ENCODE assay signal across 40 cellular contexts in genomic region chr20:8963330-8963729, GRCh38.
"Had no signal": no experiment of that assay in that cellular context is flagged by ENCODE, and none has a peak within 500 bp of the region (broad histone marks: within the 10 kb centered on the region; RNA-seq: fewer than 3 reads in every experiment).

No MANE protein-coding gene starts in this region.

- H3K27ac ChIP-seq: adrenal gland, ascending aorta, body of pancreas, brain microvascular endothelial cell, breast epithelium, cardiac muscle cell had no signal

- H3K36me3 Mint-ChIP-seq: activated naive CD4-positive, alpha-beta T cell treated with anti-CD3 and anti-CD28 coated beads, Interleukin-2, amount 10 ng/mL, durations not matched to agents 7 days and 5 days; activated naive CD4-positive, alpha-beta T cell treated with anti-CD3 and anti-CD28 coated beads, Interleukin-2, amount 50 U/mL, for 24 hours; activated naive CD8-positive, alpha-beta T cell; activated naive CD8-positive, alpha-beta T cell treated with anti-CD3 and anti-CD28 coated beads for 36 hours; activated naive CD8-positive, alpha-beta T cell treated with anti-CD3 and anti-CD28 coated beads, Interleukin-2, amount 10 ng/mL, durations not matched to agents 7 days and 5 days; brain had no signal

- H3K9me3 ChIP-seq: adrenal gland, ascending aorta, body of pancreas, breast epithelium had no signal

- H3K36me3 ChIP-seq: adrenal gland, ascending aorta, brain microvascular endothelial cell, breast epithelium, cardiac muscle cell had no signal

- H3K27ac Mint-ChIP-seq: activated naive CD4-positive, alpha-beta T cell treated with anti-CD3 and anti-CD28 coated beads for 36 hours; activated naive CD4-positive, alpha-beta T cell treated with anti-CD3 and anti-CD28 coated beads, Interleukin-2, amount 10 ng/mL, durations not matched to agents 7 days and 5 days; activated naive CD4-positive, alpha-beta T cell treated with anti-CD3 and anti-CD28 coated beads, Interleukin-2, amount 50 U/mL, for 24 hours; activated naive CD4-positive, alpha-beta T cell treated with anti-CD3 and anti-CD28 coated beads, Interleukin-2, amount 50 U/mL, for 72 hours; activated naive CD8-positive, alpha-beta T cell; activated naive CD8-positive, alpha-beta T cell treated with anti-CD3 and anti-CD28 coated beads for 36 hours; activated naive CD8-positive, alpha-beta T cell treated with anti-CD3 and anti-CD28 coated beads, Interleukin-2, amount 10 ng/mL, durations not matched to agents 7 days and 5 days; activated naive CD8-positive, alpha-beta T cell treated with anti-CD3 and anti-CD28 coated beads, Interleukin-2, amount 50 U/mL, for 24 hours; activated T-cell treated with anti-CD3 and anti-CD28 coated beads, Interleukin-2, amount 50 U/mL, for 24 hours; activated T-cell treated with anti-CD3 and anti-CD28 coated beads, Interleukin-2, amount 50 U/mL, for 72 hours; activated T-helper 1 cell treated with anti-CD3 and anti-CD28 coated beads, Interleukin-12 subunit alpha, Interleukin-12 subunit beta, Interleukin-2, Interleukin-4 antibody, amounts not matched to agents 30 ng/mL and 10 ng/mL and 1 ng/mL, durations not matched to agents 14 hours and 24 hours and 36 hours; activated T-helper 17 cell treated with anti-CD3 and anti-CD28 coated beads, Interleukin-2, amount 50 U/mL, for 72 hours; activated T-helper 2 cell treated with anti-CD3 and anti-CD28 coated beads, Interferon-gamma antibody, Interleukin-2, Interleukin-4, amounts not matched to agents 10 μg/mL and 5 μg/mL and 100 μg/mL, durations not matched to agents 14 hours and 24 hours and 36 hours; brain had no signal

- H3K27me3 ChIP-seq: adrenal gland, ascending aorta, body of pancreas, brain microvascular endothelial cell, breast epithelium, cardiac muscle cell had no signal

- FAIRE-seq: astrocyte, bronchial epithelial cell had no signal

- DNase-seq: activated effector memory CD4-positive, alpha-beta T cell treated with anti-CD3 and anti-CD28 coated beads, Interleukin-2, amount 50 U/mL, for 16 hours; activated effector memory CD4-positive, alpha-beta T cell treated with Interleukin-2 at 50 U/mL for 16 hours; activated gamma-delta T cell; activated gamma-delta T cell treated with Interleukin-2 at 50 U/mL for 16 hours; activated naive CD4-positive, alpha-beta T cell; activated naive CD4-positive, alpha-beta T cell treated with anti-CD3 and anti-CD28 coated beads for 36 hours; activated naive CD4-positive, alpha-beta T cell treated with anti-CD3 and anti-CD28 coated beads, Interleukin-2, amount 10 ng/mL, durations not matched to agents 7 days and 5 days; activated naive CD4-positive, alpha-beta T cell treated with anti-CD3 and anti-CD28 coated beads, Interleukin-2, amount 50 U/mL, for 16 hours; activated naive CD4-positive, alpha-beta T cell treated with Interleukin-2 at 50 U/mL for 16 hours; activated naive CD8-positive, alpha-beta T cell treated with anti-CD3 and anti-CD28 coated beads for 36 hours; activated naive CD8-positive, alpha-beta T cell treated with anti-CD3 and anti-CD28 coated beads, Interleukin-2, amount 10 ng/mL, durations not matched to agents 7 days and 5 days; activated naive CD8-positive, alpha-beta T cell treated with anti-CD3 and anti-CD28 coated beads, Interleukin-2, amount 50 U/mL, for 24 hours; activated T-cell treated with anti-CD3 and anti-CD28 coated beads, Interleukin-2, amount 50 U/mL, for 1 hour; activated T-cell treated with anti-CD3 and anti-CD28 coated beads, Interleukin-2, amount 50 U/mL, for 24 hours; activated T-cell treated with anti-CD3 and anti-CD28 coated beads, Interleukin-2, amount 50 U/mL, for 4 hours; activated T-cell treated with anti-CD3 and anti-CD28 coated beads, Interleukin-2, amount 50 U/mL, for 48 hours; activated T-cell treated with anti-CD3 and anti-CD28 coated beads, Interleukin-2, amount 50 U/mL, for 72 hours; adrenal gland; amniotic stem cell; amygdala; anterior cingulate cortex; aorta; body of pancreas; brain microvascular endothelial cell; caudate nucleus; central memory CD4-positive, alpha-beta T cell; cerebellar nuclear complex had no signal

- H3K4me3 ChIP-seq: adrenal gland, ascending aorta, body of pancreas, breast epithelium, cardiac muscle cell had no signal

- H3K27me3 Mint-ChIP-seq: activated naive CD4-positive, alpha-beta T cell treated with anti-CD3 and anti-CD28 coated beads, Interleukin-2, amount 10 ng/mL, durations not matched to agents 7 days and 5 days; activated naive CD4-positive, alpha-beta T cell treated with anti-CD3 and anti-CD28 coated beads, Interleukin-2, amount 50 U/mL, for 24 hours; activated naive CD8-positive, alpha-beta T cell treated with anti-CD3 and anti-CD28 coated beads for 36 hours; activated naive CD8-positive, alpha-beta T cell treated with anti-CD3 and anti-CD28 coated beads, Interleukin-2, amount 10 ng/mL, durations not matched to agents 7 days and 5 days; activated naive CD8-positive, alpha-beta T cell treated with anti-CD3 and anti-CD28 coated beads, Interleukin-2, amount 50 U/mL, for 24 hours; activated T-cell treated with anti-CD3 and anti-CD28 coated beads, Interleukin-2, amount 50 U/mL, for 24 hours; activated T-helper 17 cell treated with anti-CD3 and anti-CD28 coated beads, Interleukin-2, amount 50 U/mL, for 72 hours; brain; central memory CD8-positive, alpha-beta T cell had no signal

- H3K4me1 Mint-ChIP-seq: activated naive CD4-positive, alpha-beta T cell treated with anti-CD3 and anti-CD28 coated beads, Interleukin-2, amount 10 ng/mL, durations not matched to agents 7 days and 5 days; activated naive CD4-positive, alpha-beta T cell treated with anti-CD3 and anti-CD28 coated beads, Interleukin-2, amount 50 U/mL, for 24 hours; activated naive CD8-positive, alpha-beta T cell treated with anti-CD3 and anti-CD28 coated beads for 36 hours; activated naive CD8-positive, alpha-beta T cell treated with anti-CD3 and anti-CD28 coated beads, Interleukin-2, amount 10 ng/mL, durations not matched to agents 7 days and 5 days; activated naive CD8-positive, alpha-beta T cell treated with anti-CD3 and anti-CD28 coated beads, Interleukin-2, amount 50 U/mL, for 24 hours; activated T-helper 17 cell treated with anti-CD3 and anti-CD28 coated beads, Interleukin-2, amount 50 U/mL, for 72 hours; brain; central memory CD8-positive, alpha-beta T cell had no signal

- H3K9me3 Mint-ChIP-seq: activated naive CD8-positive, alpha-beta T cell treated with anti-CD3 and anti-CD28 coated beads for 36 hours had no signal

- ATAC-seq: activated naive CD4-positive, alpha-beta T cell treated with anti-CD3 and anti-CD28 coated beads, Interleukin-2, amount 50 U/mL, for 72 hours; activated naive CD8-positive, alpha-beta T cell treated with anti-CD3 and anti-CD28 coated beads, Interleukin-2, amount 50 U/mL, for 24 hours; activated T-cell treated with anti-CD3 and anti-CD28 coated beads, Interleukin-2, amount 50 U/mL, for 4 hours; activated T-cell treated with anti-CD3 and anti-CD28 coated beads, Interleukin-2, amount 50 U/mL, for 72 hours; activated T-helper 17 cell treated with anti-CD3 and anti-CD28 coated beads, Interleukin-2, amount 50 U/mL, for 72 hours; body of pancreas had no signal

- H3K4me1 ChIP-seq: adrenal gland, ascending aorta, body of pancreas, breast epithelium had no signal

- H3K4me3 Mint-ChIP-seq: activated naive CD4-positive, alpha-beta T cell treated with anti-CD3 and anti-CD28 coated beads for 36 hours; activated naive CD4-positive, alpha-beta T cell treated with anti-CD3 and anti-CD28 coated beads, Interleukin-2, amount 10 ng/mL, durations not matched to agents 7 days and 5 days; activated naive CD4-positive, alpha-beta T cell treated with anti-CD3 and anti-CD28 coated beads, Interleukin-2, amount 50 U/mL, for 24 hours; activated naive CD8-positive, alpha-beta T cell; activated naive CD8-positive, alpha-beta T cell treated with anti-CD3 and anti-CD28 coated beads for 36 hours; activated naive CD8-positive, alpha-beta T cell treated with anti-CD3 and anti-CD28 coated beads, Interleukin-2, amount 10 ng/mL, durations not matched to agents 7 days and 5 days; activated naive CD8-positive, alpha-beta T cell treated with anti-CD3 and anti-CD28 coated beads, Interleukin-2, amount 50 U/mL, for 24 hours; activated T-cell treated with anti-CD3 and anti-CD28 coated beads, Interleukin-2, amount 50 U/mL, for 24 hours; activated T-cell treated with anti-CD3 and anti-CD28 coated beads, Interleukin-2, amount 50 U/mL, for 4 hours; activated T-cell treated with anti-CD3 and anti-CD28 coated beads, Interleukin-2, amount 50 U/mL, for 72 hours; activated T-helper 1 cell treated with anti-CD3 and anti-CD28 coated beads, Interleukin-12 subunit alpha, Interleukin-12 subunit beta, Interleukin-2, Interleukin-4 antibody, amounts not matched to agents 30 ng/mL and 10 ng/mL and 1 ng/mL, durations not matched to agents 14 hours and 24 hours and 36 hours; activated T-helper 17 cell treated with anti-CD3 and anti-CD28 coated beads, Interleukin-2, amount 50 U/mL, for 72 hours; brain; central memory CD8-positive, alpha-beta T cell had no signal
